ENCODE assay signal across 25 cellular contexts in genomic region chr5:7185742-7186141, GRCh38.
"Had no signal": no experiment of that assay in that cellular context is flagged by ENCODE, and none has a peak within 500 bp of the region (broad histone marks: within the 10 kb centered on the region; RNA-seq: fewer than 3 reads in every experiment).

No MANE protein-coding gene starts in this region.

- H3K27ac ChIP-seq: RWPE1, SJSA1, SK-N-MC had no signal

- H3K9me3 ChIP-seq: MG63 had no signal

- H3K27me3 ChIP-seq: MG63, SJSA1 had no signal

- H3K4me3 ChIP-seq: MG63, SJSA1, SK-N-MC had no signal

- H3K4me1 ChIP-seq: SJSA1 had no signal

- H3K36me3 ChIP-seq: MG63, SJSA1 had no signal

- DNase-seq: IMR-90, Karpas-422, KG1, MG63, NCI-H1092, NCI-H1105 treated with DMSO at 0.1 percent for 48 hours, NCI-H1417 treated with DMSO at 0.1 percent for 48 hours, NCI-H146, NCI-H1694 treated with DMSO at 0.1 percent for 48 hours, NCI-H1930, NCI-H2081, NCI-H2107, NCI-H226, NCI-H446, NCI-H510A, NCI-H524 treated with DMSO at 0.1 percent for 48 hours, NCI-H69, NCI-H774, SHP77 treated with DMSO at 0.1 percent for 48 hours had no signal

- ATAC-seq: HepG2, Panc1, Right ventricle myocardium inferior had no signal
